ENCODE assay signal across 8 cellular contexts in the genomic region with DNA sequence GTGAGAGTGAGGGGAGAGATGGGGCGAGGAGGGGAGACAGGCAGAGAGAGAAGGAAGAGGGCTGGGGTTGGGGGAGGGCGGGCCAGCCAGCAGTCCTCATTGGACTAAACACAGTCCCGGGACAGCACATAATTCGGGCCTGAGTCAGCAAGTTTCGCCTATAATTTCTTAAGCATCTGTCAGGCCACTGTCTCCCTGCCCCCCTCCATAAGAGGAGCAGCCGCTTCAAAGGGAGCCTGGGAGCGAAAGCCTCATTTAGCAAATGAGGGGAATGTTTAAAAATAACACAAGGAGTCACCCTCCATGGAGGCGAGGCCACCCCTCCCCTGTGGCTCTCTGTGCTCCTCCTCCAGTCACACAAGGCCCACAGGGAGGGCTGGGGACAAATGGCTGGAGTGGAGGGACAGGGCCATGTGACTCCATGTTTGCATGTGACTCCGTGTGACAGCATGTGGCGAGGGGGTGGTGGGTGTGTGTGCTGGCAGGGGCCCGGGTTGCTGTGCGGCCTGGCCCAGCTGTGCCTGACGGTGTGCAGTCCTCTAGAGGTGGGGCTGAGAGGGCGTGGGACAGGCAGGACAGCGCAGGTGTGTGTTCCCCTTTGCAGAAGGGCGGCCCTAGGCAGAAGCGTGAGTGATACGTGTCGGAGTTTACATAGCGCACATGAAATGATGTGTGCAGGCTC.
DNase-seq lines count a peak whose midpoint lies in the region; ATAC-seq, FAIRE-seq and TF ChIP-seq lines count a peak whose summit lies in the region.

No MANE protein-coding gene starts in this region.

- DNase-seq in H54 (ENCODE audit: insufficient read length, low spot score), result peak; percentile 20
- peak; percentile 23 for DNase-seq in RKO (ENCODE audit: low spot score)
- peak; percentile 66 for DNase-seq in Right ventricle myocardium superior
- DNase-seq in skeletal muscle cell (ENCODE audit: low read depth), result peak; percentile 59
- no peak for DNase-seq in BE2C
- no peak for DNase-seq in globus pallidus (ENCODE audit: low spot score)
- DNase-seq in central memory CD4-positive, alpha-beta T cell, result no peak

- no peaks in the 10 kb centered on the region for H3K4me1 ChIP-seq in BE2C

- no peak overlapping the region for H3K4me3 ChIP-seq in skeletal muscle cell (ENCODE audit: low read depth, low read length)
- H3K4me3 ChIP-seq in BE2C (ENCODE audit: low read depth, low read length), result no peak overlapping the region

- no peaks in the 10 kb centered on the region for H3K27me3 ChIP-seq in BE2C

- TF ChIP-seq POLR2A in H54 (IDR thresholded peaks at IDR 0.05; ENCODE audit: low read depth, low read length), result no peak

- H3K36me3 ChIP-seq in BE2C, result no peaks in the 10 kb centered on the region

- H3K9me3 ChIP-seq in BE2C, result no peaks in the 10 kb centered on the region

- peak; percentile 92 for ATAC-seq in Right ventricle myocardium superior (ENCODE audit: poor library complexity)
- ATAC-seq in HG03439 (IDR thresholded peaks at IDR 0.05; ENCODE audit: unreplicated experiment), result no peak

- TF ChIP-seq CTCF in BE2C (IDR thresholded peaks at IDR 0.05; ENCODE audit: low read depth, low read length), result no peak

- intact Hi-C loops in Right ventricle myocardium superior (cut with DNase I), result no loop called here

- no peak for FAIRE-seq in H54 (lab: Jason Lieb, UNC)

Comparison
In these comparisons a context has a peak if more than half of its experiments do, and no peak if none do; other contexts are left out.
1. DNase-seq: peak in H54 (single experiment), RKO (single experiment), Right ventricle myocardium superior (single experiment) and skeletal muscle cell (single experiment); none in BE2C (single experiment), globus pallidus (single experiment) and central memory CD4-positive, alpha-beta T cell (single experiment).